In the genomic region with DNA sequence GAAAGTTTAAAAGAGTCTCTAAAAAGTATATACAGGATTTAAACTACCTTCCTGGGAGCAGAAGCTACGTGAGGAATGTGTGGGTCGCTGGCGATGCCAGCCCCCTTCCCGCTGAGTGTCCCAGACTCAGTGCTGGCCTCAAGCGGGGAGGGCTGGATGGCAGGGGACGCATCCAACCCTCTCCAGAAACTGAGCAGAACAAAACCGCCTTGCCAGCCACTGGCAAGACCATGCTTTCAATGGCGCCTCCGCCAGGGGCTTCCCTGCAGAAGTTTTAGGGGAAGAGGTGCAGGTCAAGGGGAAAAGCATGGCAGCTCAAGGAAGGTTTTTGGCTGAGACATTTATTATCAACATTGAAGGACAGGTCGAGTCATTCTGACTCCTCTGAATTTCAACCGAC, we compare ENCODE assay signal across 18 cellular contexts. TPM values are rescaled to one million over a fixed set of nuclear protein-coding genes. Genes with fewer than 3 reads are reported as not detected.
DNase-seq lines count a peak whose midpoint lies in the region; ATAC-seq, FAIRE-seq and TF ChIP-seq lines count a peak whose summit lies in the region.
"Had no signal": no experiment of that assay in that cellular context is flagged by ENCODE, and none has a peak within 500 bp of the region (broad histone marks: within the 10 kb centered on the region; RNA-seq: fewer than 3 reads in every experiment).

No MANE protein-coding gene starts in this region.

- H4K5ac ChIP-seq in IMR-90 (ENCODE audit: low read depth, low read length), result no peak overlapping the region

- no peaks in the 10 kb centered on the region for H4K20me1 ChIP-seq in IMR-90 (ENCODE audit: insufficient read depth, low read length)
- H4K20me1 ChIP-seq in astrocyte (ENCODE audit: insufficient read depth, low read length), result no peaks in the 10 kb centered on the region

- H2AFZ ChIP-seq in IMR-90 (replicated peaks; ENCODE audit: low read length, poor library complexity) (no peak overlapping the region), astrocyte (ENCODE audit: low read depth, low read length) (no peak overlapping the region), mesenchymal stem cell (ENCODE audit: low read depth, low read length) (no peak overlapping the region)

- H3K27ac Mint-ChIP-seq in astrocyte (ENCODE audit: unreplicated experiment) (peak overlapping the region; percentile 34), nephron progenitor cell (peak overlapping the region; percentile 59)
- H3K27ac Mint-ChIP-seq: CD4-positive, alpha-beta memory T cell had no signal

- 96% methylated on average over 5 of the region's 11 CpGs; no CpG with 5 or more reads in 1 of the 2 experiments for WGBS in IMR-90 (ENCODE audit: extremely low coverage in 2 of 2, insufficient read length in 1 of 2), 2 experiments
- 93% methylated on average over 11 of the region's 11 CpGs for WGBS in mesenchymal stem cell

- no peak overlapping the region for H3K4me2 ChIP-seq in IMR-90 (ENCODE audit: low read depth, low read length)
- H3K4me2 ChIP-seq in astrocyte (ENCODE audit: low read length), result no peak overlapping the region
- H3K4me2 ChIP-seq in mesenchymal stem cell (ENCODE audit: low read length, poor library complexity, severe bottlenecking), result no peak overlapping the region

- no peaks in the 10 kb centered on the region for H3K27me3 Mint-ChIP-seq in astrocyte (ENCODE audit: low read depth, unreplicated experiment)
- no peaks in the 10 kb centered on the region for H3K27me3 Mint-ChIP-seq in nephron progenitor cell (ENCODE audit: low read depth, poor library complexity)
- H3K27me3 Mint-ChIP-seq: CD4-positive, alpha-beta memory T cell had no signal

- H2BK120ac ChIP-seq in IMR-90 (ENCODE audit: low read depth, low read length) (no peak overlapping the region), mesenchymal stem cell (ENCODE audit: low read depth, low read length) (no peak overlapping the region)

- no peaks in the 10 kb centered on the region for H3K9me1 ChIP-seq in IMR-90 (ENCODE audit: insufficient read depth, low read length)

- no peak overlapping the region for H3K23ac ChIP-seq in IMR-90 (ENCODE audit: low read depth, low read length)
- no peak overlapping the region for H3K23ac ChIP-seq in mesenchymal stem cell (ENCODE audit: low read length in 2 of 2)

- H3K4me1 Mint-ChIP-seq in astrocyte (ENCODE audit: low read depth, unreplicated experiment) (no peaks in the 10 kb centered on the region), nephron progenitor cell (peaks cover 5% of the 10 kb centered on the region)

- DNase-seq in A673 (ENCODE audit: low spot score) (no peak), IMR-90 (no peak), astrocyte (ENCODE audit: low read depth) (no peak), nephron progenitor cell (no peak), MV-4-11 (lab: John Stamatoyannopoulos, UW) (no peak), mesenchymal stem cell (no peak), cerebellum (ENCODE audit: low spot score) (no peak)
- DNase-seq: 8988T; Calu3; CD4-positive, alpha-beta memory T cell; Kasumi-1; MM.1S; NCI-H1105 treated with DMSO at 0.1 percent for 48 hours; NCI-H1930; NCI-H2171; NCI-H446; NCI-H748 treated with DMSO at 0.1 percent for 48 hours had no signal

- intact Hi-C loops in A673 (cut with micrococcal nuclease; ENCODE audit: unreplicated experiment) (no loop called here), IMR-90 (cut with micrococcal nuclease) (no loop called here)

- peaks cover 27% of the 10 kb centered on the region for H3K36me3 ChIP-seq in A673 (ENCODE audit: insufficient read depth, low read length, poor library complexity, severe bottlenecking)
- peaks cover 35% of the 10 kb centered on the region for H3K36me3 ChIP-seq in IMR-90 (ENCODE audit: control insufficient read depth, insufficient read depth, low read length)
- peaks cover 4% of the 10 kb centered on the region for H3K36me3 ChIP-seq in astrocyte (ENCODE audit: insufficient read depth, low read length)
- peaks cover 45 to 52% of the 10 kb centered on the region in 2 experiments for H3K36me3 ChIP-seq in mesenchymal stem cell (ENCODE audit: control insufficient read depth in 1 of 2, insufficient read depth in 2 of 2, low read depth in 1 of 2, low read length in 2 of 2)

- H3K4ac ChIP-seq in IMR-90 (ENCODE audit: low read depth, low read length) (no peak overlapping the region), mesenchymal stem cell (ENCODE audit: low read depth in 1 of 2, low read length in 2 of 2) (no peak overlapping the region)

- POLR2A ChIA-PET in A673 (lab: Charles Lee; ENCODE audit: low non-redundant PET) (no interaction called here), IMR-90 (lab: Charles Lee; ENCODE audit: unreplicated experiment) (no interaction called here)

- H4K91ac ChIP-seq in IMR-90 (ENCODE audit: insufficient read depth, low read depth, low read length), result no peak overlapping the region
- no peak overlapping the region for H4K91ac ChIP-seq in mesenchymal stem cell (ENCODE audit: low read length)

- no peaks in the 10 kb centered on the region for H3K79me2 ChIP-seq in astrocyte (ENCODE audit: insufficient read depth, low read length)

- H4K8ac ChIP-seq in IMR-90 (ENCODE audit: low read depth in 2 of 2, low read length in 2 of 2), result no peak overlapping the region
- no peak overlapping the region for H4K8ac ChIP-seq in mesenchymal stem cell (ENCODE audit: low read length)

- H2BK12ac ChIP-seq in mesenchymal stem cell (ENCODE audit: low read length in 2 of 2), result no peak overlapping the region

- TF ChIP-seq RAD21 in IMR-90 (IDR thresholded peaks at IDR 0.05; ENCODE audit: low read length), result no peak

- peaks cover 8% of the 10 kb centered on the region for H3K36me3 Mint-ChIP-seq in astrocyte (ENCODE audit: low read depth, unreplicated experiment)
- H3K36me3 Mint-ChIP-seq in nephron progenitor cell (ENCODE audit: low read depth), result peaks cover 16% of the 10 kb centered on the region

- H2AK5ac ChIP-seq in IMR-90 (ENCODE audit: low read depth, low read length) (no peak overlapping the region), mesenchymal stem cell (ENCODE audit: low read length, severe bottlenecking) (no peak overlapping the region)

- no peak overlapping the region for H2BK20ac ChIP-seq in IMR-90 (ENCODE audit: low read depth, low read length)

- H3K56ac ChIP-seq in IMR-90 (ENCODE audit: extremely low read depth, insufficient read depth, low read length), result no peak overlapping the region

- no peak for TF ChIP-seq POLR2A in IMR-90 (IDR thresholded peaks at IDR 0.05; ENCODE audit: low read depth, low read length)

- H3K9me3 Mint-ChIP-seq in astrocyte (ENCODE audit: unreplicated experiment), result no peaks in the 10 kb centered on the region
- no peaks in the 10 kb centered on the region for H3K9me3 Mint-ChIP-seq in nephron progenitor cell
- H3K9me3 Mint-ChIP-seq: CD4-positive, alpha-beta memory T cell had no signal

- H2BK15ac ChIP-seq in IMR-90 (ENCODE audit: low read depth, low read length), result no peak overlapping the region
- H2BK15ac ChIP-seq in mesenchymal stem cell (ENCODE audit: low read depth, poor library complexity, severe bottlenecking), result no peak overlapping the region

- no peaks in the 10 kb centered on the region for H3K27me3 ChIP-seq in A673 (replicated peaks; ENCODE audit: insufficient read depth, low read depth, low read length, poor library complexity)
- no peaks in the 10 kb centered on the region for H3K27me3 ChIP-seq in IMR-90 (ENCODE audit: control insufficient read depth, insufficient read depth, low read length)
- H3K27me3 ChIP-seq in astrocyte (ENCODE audit: insufficient read depth, low read length), result no peaks in the 10 kb centered on the region
- H3K27me3 ChIP-seq in mesenchymal stem cell (ENCODE audit: control insufficient read depth in 1 of 2, insufficient read depth in 1 of 2, low read length in 2 of 2), result no peaks in the 10 kb centered on the region

- no peak overlapping the region for H3K14ac ChIP-seq in IMR-90 (replicated peaks; ENCODE audit: low read depth, low read length)
- H3K14ac ChIP-seq in mesenchymal stem cell (ENCODE audit: low read length in 2 of 2), result no peak overlapping the region

- H3K4me1 ChIP-seq in A673 (ENCODE audit: insufficient read depth, low read length, poor library complexity, severe bottlenecking) (peaks cover 5% of the 10 kb centered on the region), IMR-90 (ENCODE audit: control insufficient read depth, insufficient read depth, low read length) (no peaks in the 10 kb centered on the region), astrocyte (ENCODE audit: insufficient read depth, low read length) (no peaks in the 10 kb centered on the region), mesenchymal stem cell (ENCODE audit: control insufficient read depth, insufficient read depth, low read depth, low read length) (peaks cover 2% of the 10 kb centered on the region)

- no peak overlapping the region for H3K4me3 ChIP-seq in A673 (ENCODE audit: low read depth, low read length, poor library complexity, severe bottlenecking)
- no peak overlapping the region for H3K4me3 ChIP-seq in IMR-90 (ENCODE audit: insufficient read depth, low read depth, low read length)
- no peak overlapping the region for H3K4me3 ChIP-seq in astrocyte (ENCODE audit: insufficient read depth, low read depth, low read length)
- no peak overlapping the region for H3K4me3 ChIP-seq in mesenchymal stem cell (ENCODE audit: insufficient read depth in 1 of 2, low read depth in 1 of 2, low read length in 2 of 2)

- CTCF ChIA-PET in A673 (lab: Charles Lee), result no interaction called here
- CTCF ChIA-PET in IMR-90 (lab: Yijun Ruan, JAX), result no interaction called here

- H3K9ac ChIP-seq in IMR-90 (ENCODE audit: low read depth, low read length) (no peak overlapping the region), astrocyte (ENCODE audit: low read length) (no peak overlapping the region), mesenchymal stem cell (ENCODE audit: low read length) (no peak overlapping the region)

- no peak overlapping the region for H2BK5ac ChIP-seq in IMR-90 (ENCODE audit: low read depth, low read length, poor library complexity, severe bottlenecking)
- no peak overlapping the region for H2BK5ac ChIP-seq in mesenchymal stem cell (ENCODE audit: low read depth, low read length, poor library complexity, severe bottlenecking)

- H2AK9ac ChIP-seq in IMR-90 (replicated peaks; ENCODE audit: low read depth, low read length, poor library complexity), result no peak overlapping the region

- dilution Hi-C loops in IMR-90 (cut with HindIII; ENCODE audit: low sequenced_read_pairs, unreplicated experiment), result no loop called here

- ATAC-seq in IMR-90 (ENCODE audit: low read depth) (no peak), HG02870 (IDR thresholded peaks at IDR 0.05; ENCODE audit: unreplicated experiment) (no peak)

- H3K79me1 ChIP-seq in IMR-90 (ENCODE audit: low read depth in 1 of 2, low read length in 2 of 2) (no peaks in the 10 kb centered on the region; a peak in 1 of 4 replicates), mesenchymal stem cell (replicated peaks; ENCODE audit: low read length, poor library complexity, severe bottlenecking) (peaks cover 22% of the 10 kb centered on the region)

- H3K9me3 ChIP-seq in A673 (ENCODE audit: low read depth, low read length, poor library complexity, severe bottlenecking) (no peaks in the 10 kb centered on the region), IMR-90 (ENCODE audit: control insufficient read depth, insufficient read depth, low read length) (no peaks in the 10 kb centered on the region), astrocyte (ENCODE audit: insufficient read depth, low read depth, low read length) (no peaks in the 10 kb centered on the region), mesenchymal stem cell (ENCODE audit: control insufficient read depth, low read length) (no peaks in the 10 kb centered on the region)

- H3K4me3 Mint-ChIP-seq in astrocyte (ENCODE audit: unreplicated experiment) (no peak overlapping the region), nephron progenitor cell (no peak overlapping the region)
- H3K4me3 Mint-ChIP-seq: CD4-positive, alpha-beta memory T cell had no signal

- BruUV-seq in A673 (replicated peaks; lab: Mats Ljungman, UMichigan) (TSS peak; percentile 70), IMR-90 (replicated peaks; lab: Mats Ljungman, UMichigan) (TSS peak; percentile 76)

- FAIRE-seq in astrocyte (lab: Jason Lieb, UNC), result no peak

- TF ChIP-seq CTCF in A673 (conservative IDR thresholded peaks at IDR 0.05; ENCODE audit: low read depth, low read length), result no peak
- TF ChIP-seq CTCF in IMR-90 (conservative IDR thresholded peaks at IDR 0.05; ENCODE audit: low read depth, low read length), result no peak
- TF ChIP-seq CTCF in astrocyte (IDR thresholded peaks at IDR 0.05; ENCODE audit: insufficient read depth, low read depth, low read length), result no peak
- TF ChIP-seq CTCF in nephron progenitor cell (IDR thresholded peaks at IDR 0.05), result no peak

- H3K27ac ChIP-seq in A673 (ENCODE audit: low read depth, low read length, poor library complexity, severe bottlenecking) (no peak overlapping the region), IMR-90 (ENCODE audit: insufficient read depth, low read length) (no peak overlapping the region), astrocyte (ENCODE audit: low read depth, low read length) (no peak overlapping the region), mesenchymal stem cell (ENCODE audit: low read length, poor library complexity, severe bottlenecking) (no peak overlapping the region)

- in situ Hi-C loops in IMR-90 (cut with MboI; ENCODE audit: low sequenced_read_pairs), result no loop called here

- no peak overlapping the region for H3K18ac ChIP-seq in IMR-90 (ENCODE audit: low read depth, low read length)
- H3K18ac ChIP-seq in mesenchymal stem cell (ENCODE audit: low read depth in 1 of 2, low read length in 2 of 2), result no peak overlapping the region

RNA-seq across cellular contexts. Expression of a gene that starts 26.1 kb away (rescaled TPM):
- 81.3 and 86.2 TPM in 2 replicates for total RNA-seq in A673 (2021)
- 12.5 and 13.6 TPM in 2 replicates for total RNA-seq in IMR-90 (2012; rRNA removed)
- 56.1 and 57.5 TPM in 2 replicates for polyA plus RNA-seq in IMR-90 (2012; rRNA removed)
- 34.3 and 43.7 TPM in 2 replicates for polyA plus RNA-seq in IMR-90 (2012; cell fraction: cytosol; rRNA removed)
- 99.9 and 143 TPM in 2 replicates for polyA plus RNA-seq in IMR-90 (2012; cell fraction: nucleus; rRNA removed; ENCODE audit: low replicate concordance)
- total RNA-seq in astrocyte, result 83.7 and 87.6 TPM in 2 replicates
- 42.8 TPM for polyA plus RNA-seq in mesenchymal stem cell (2013, experiment 1 of 2)
- polyA plus RNA-seq in mesenchymal stem cell (2013, experiment 2 of 2), result 40.7 TPM
- 22.4 TPM for total RNA-seq in cerebellum

RNA-seq across cellular contexts. Expression of a gene that starts 28.0 kb away (rescaled TPM):
- total RNA-seq in A673 (2021) (56.1 and 58.9 TPM in 2 replicates), IMR-90 (2012; rRNA removed) (1.8 and 5.8 TPM in 2 replicates), astrocyte (30.3 and 35.3 TPM in 2 replicates), cerebellum (12.8 TPM)
- polyA plus RNA-seq in IMR-90 (2012; rRNA removed), result 17.1 and 20.0 TPM in 2 replicates
- polyA plus RNA-seq in IMR-90 (2012; cell fraction: cytosol; rRNA removed), result 3.5 and 3.9 TPM in 2 replicates
- 83.0 and 135 TPM in 2 replicates for polyA plus RNA-seq in IMR-90 (2012; cell fraction: nucleus; rRNA removed; ENCODE audit: low replicate concordance)
- polyA plus RNA-seq in mesenchymal stem cell (2013, experiment 1 of 2), result 20.9 TPM
- 19.3 TPM for polyA plus RNA-seq in mesenchymal stem cell (2013, experiment 2 of 2)

RNA-seq across cellular contexts. Expression of a gene that starts 59.6 kb away (rescaled TPM):
- total RNA-seq in A673 (2021) (56.3 and 60.5 TPM in 2 replicates), IMR-90 (2012; rRNA removed) (13.9 and 14.9 TPM in 2 replicates), astrocyte (45.1 and 47.7 TPM in 2 replicates), cerebellum (65.6 TPM)
- 25.1 and 30.2 TPM in 2 replicates for polyA plus RNA-seq in IMR-90 (2012; rRNA removed)
- polyA plus RNA-seq in IMR-90 (2012; cell fraction: cytosol; rRNA removed), result 15.3 and 21.7 TPM in 2 replicates
- 52.7 and 65.7 TPM in 2 replicates for polyA plus RNA-seq in IMR-90 (2012; cell fraction: nucleus; rRNA removed; ENCODE audit: low replicate concordance)
- polyA plus RNA-seq in mesenchymal stem cell (2013, experiment 1 of 2), result 29.7 TPM
- polyA plus RNA-seq in mesenchymal stem cell (2013, experiment 2 of 2), result 29.4 TPM
